ENCODE assay signal across 6 cellular contexts in the genomic region with DNA sequence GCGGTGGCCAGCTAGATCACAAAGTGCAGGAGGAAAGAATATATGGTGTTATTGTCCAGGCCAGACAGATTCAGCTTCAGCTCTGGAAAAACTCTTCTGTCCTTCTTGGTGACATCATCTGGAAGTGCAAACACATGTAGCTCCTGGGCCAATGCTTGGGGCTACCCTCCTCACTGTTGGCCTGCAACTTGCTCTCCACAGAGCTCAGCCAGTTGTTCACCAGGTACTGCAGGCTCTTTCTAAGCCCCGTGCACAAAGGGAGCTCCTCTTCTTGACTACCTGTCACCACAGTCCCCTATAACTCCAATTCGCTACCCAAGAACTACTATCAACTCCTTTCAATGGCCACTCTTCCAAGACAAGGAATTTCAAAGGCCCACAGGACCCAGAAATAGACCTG.
"Had no signal": no experiment of that assay in that cellular context is flagged by ENCODE, and none has a peak within 500 bp of the region (broad histone marks: within the 10 kb centered on the region; RNA-seq: fewer than 3 reads in every experiment).

No MANE protein-coding gene starts in this region.

- H3K27ac ChIP-seq: GM23248 had no signal

- H2AFZ ChIP-seq: GM23248 had no signal

- DNase-seq: GM23248, H9, HCEC 1CT, IMR-90, KG1 had no signal

- H3K4me3 Mint-ChIP-seq: H9 had no signal

- ATAC-seq: K562 had no signal

- H3K4me3 ChIP-seq: GM23248, K562 had no signal

- H3K9ac ChIP-seq: GM23248 had no signal

- H3K4me1 Mint-ChIP-seq: H9 had no signal
